28 cellular contexts compared by ENCODE assay signal in genomic region chr7:77662869-77663268, GRCh38.
"Had no signal": no experiment of that assay in that cellular context is flagged by ENCODE, and none has a peak within 500 bp of the region (broad histone marks: within the 10 kb centered on the region; RNA-seq: fewer than 3 reads in every experiment).

No MANE protein-coding gene starts in this region.

- H3K4me3 Mint-ChIP-seq: endodermal cell; mesothelial cell of epicardium; stimulated activated naive CD8-positive, alpha-beta T cell treated with anti-CD3 and anti-CD28 coated beads, Interleukin-15, amount 100 ng/mL, for 72 hours had no signal

- H3K9me3 Mint-ChIP-seq: endodermal cell; mesothelial cell of epicardium; naive B cell; stimulated activated naive CD8-positive, alpha-beta T cell treated with anti-CD3 and anti-CD28 coated beads, Interleukin-15, amount 100 ng/mL, for 72 hours had no signal

- H3K4me1 Mint-ChIP-seq: endodermal cell; mesothelial cell of epicardium; naive B cell; stimulated activated naive CD8-positive, alpha-beta T cell treated with anti-CD3 and anti-CD28 coated beads, Interleukin-15, amount 100 ng/mL, for 72 hours had no signal

- H3K27ac Mint-ChIP-seq: endodermal cell, mesothelial cell of epicardium, progenitor cell of endocrine pancreas had no signal

- H3K36me3 Mint-ChIP-seq: naive B cell had no signal

- DNase-seq: cortex of kidney; dorsolateral prefrontal cortex; effector CD4-positive, alpha-beta T cell; endodermal cell; foreskin keratinocyte; heart right ventricle; hippocampal formation; left cardiac atrium; mesenchymal stem cell; mucosa of descending colon; naive B cell; pancreas; right lobe of liver; small intestine; stimulated activated CD4-positive, alpha-beta T cell treated with anti-CD3 and anti-CD28 coated beads, Interleukin-15, amount 100 ng/mL, for 24 hours; stimulated activated CD4-positive, alpha-beta T cell treated with anti-CD3 and anti-CD28 coated beads, Interleukin-4, amount 100 ng/mL, for 1 hour; stimulated activated CD8-positive, alpha-beta memory T cell treated with anti-CD3 and anti-CD28 coated beads, Interleukin-4, amount 100 ng/mL, for 48 hours; stimulated activated naive CD4-positive, alpha-beta T cell; stimulated activated naive CD8-positive, alpha-beta T cell treated with anti-CD3 and anti-CD28 coated beads, Interleukin-15, amount 100 ng/mL, for 72 hours; transverse colon; upper lobe of right lung; uterus had no signal

- H3K27ac ChIP-seq: dorsolateral prefrontal cortex, esophagus muscularis mucosa, foreskin keratinocyte, gastroesophageal sphincter, heart right ventricle, pancreas, right lobe of liver, suprapubic skin, transverse colon, upper lobe of right lung, uterus had no signal

- ATAC-seq: foreskin keratinocyte; gastroesophageal sphincter; heart right ventricle; left cardiac atrium; left lung; pancreas; right lobe of liver; stimulated activated naive CD8-positive, alpha-beta T cell treated with anti-CD3 and anti-CD28 coated beads, Interleukin-15, amount 100 ng/mL, for 72 hours; upper lobe of right lung had no signal

- H3K27me3 Mint-ChIP-seq: naive B cell; progenitor cell of endocrine pancreas; stimulated activated naive CD8-positive, alpha-beta T cell treated with anti-CD3 and anti-CD28 coated beads, Interleukin-15, amount 100 ng/mL, for 72 hours had no signal

- H3K27me3 ChIP-seq: dorsolateral prefrontal cortex, esophagus muscularis mucosa, foreskin keratinocyte, gastroesophageal sphincter, heart right ventricle, left lung, pancreas, right lobe of liver, suprapubic skin, transverse colon, upper lobe of right lung, uterus had no signal

- H3K4me3 ChIP-seq: dorsolateral prefrontal cortex, esophagus muscularis mucosa, gastroesophageal sphincter, heart right ventricle, left lung, mucosa of descending colon, pancreas, right lobe of liver, suprapubic skin, transverse colon, upper lobe of right lung, uterus had no signal
